ENCODE assay signal across 30 cellular contexts in genomic region chr6:76817429-76817828, GRCh38.
"Had no signal": no experiment of that assay in that cellular context is flagged by ENCODE, and none has a peak within 500 bp of the region (broad histone marks: within the 10 kb centered on the region; RNA-seq: fewer than 3 reads in every experiment).

No MANE protein-coding gene starts in this region.

- H3K36me3 Mint-ChIP-seq: activated naive CD4-positive, alpha-beta T cell treated with anti-CD3 and anti-CD28 coated beads, Interleukin-2, amount 10 ng/mL, durations not matched to agents 7 days and 5 days; activated naive CD4-positive, alpha-beta T cell treated with anti-CD3 and anti-CD28 coated beads, Interleukin-2, amount 50 U/mL, for 72 hours; activated naive CD8-positive, alpha-beta T cell treated with anti-CD3 and anti-CD28 coated beads, Interleukin-2, amount 10 ng/mL, durations not matched to agents 7 days and 5 days; brain had no signal

- H3K27ac Mint-ChIP-seq: activated CD4-positive, alpha-beta memory T cell treated with anti-CD3 and anti-CD28 coated beads, Interleukin-2, amount 10 ng/mL, durations not matched to agents 7 days and 5 days; activated CD4-positive, alpha-beta T cell treated with anti-CD3 and anti-CD28 coated beads, Interleukin-2, amount 10 ng/mL, durations not matched to agents 7 days and 5 days; activated naive CD4-positive, alpha-beta T cell treated with anti-CD3 and anti-CD28 coated beads, Interleukin-2, amount 10 ng/mL, durations not matched to agents 7 days and 5 days; activated naive CD4-positive, alpha-beta T cell treated with anti-CD3 and anti-CD28 coated beads, Interleukin-2, amount 50 U/mL, for 72 hours; activated naive CD8-positive, alpha-beta T cell treated with anti-CD3 and anti-CD28 coated beads, Interleukin-2, amount 10 ng/mL, durations not matched to agents 7 days and 5 days; activated T-cell treated with anti-CD3 and anti-CD28 coated beads, Interleukin-2, amount 50 U/mL, for 24 hours; activated T-cell treated with anti-CD3 and anti-CD28 coated beads, Interleukin-2, amount 50 U/mL, for 72 hours; brain; endodermal cell; WTC11 had no signal

- H3K9me3 ChIP-seq: colonic mucosa, gastrocnemius medialis had no signal

- H3K27ac ChIP-seq: ascending aorta, breast epithelium, cardiac muscle cell, colonic mucosa, esophagus muscularis mucosa, foreskin keratinocyte, gastrocnemius medialis, VCaP had no signal

- H3K9me3 Mint-ChIP-seq: activated CD4-positive, alpha-beta memory T cell treated with anti-CD3 and anti-CD28 coated beads, Interleukin-2, amount 10 ng/mL, durations not matched to agents 7 days and 5 days had no signal

- H3K4me3 Mint-ChIP-seq: activated CD4-positive, alpha-beta memory T cell treated with anti-CD3 and anti-CD28 coated beads, Interleukin-2, amount 10 ng/mL, durations not matched to agents 7 days and 5 days; activated CD4-positive, alpha-beta T cell treated with anti-CD3 and anti-CD28 coated beads, Interleukin-2, amount 10 ng/mL, durations not matched to agents 7 days and 5 days; activated naive CD4-positive, alpha-beta T cell treated with anti-CD3 and anti-CD28 coated beads, Interleukin-2, amount 10 ng/mL, durations not matched to agents 7 days and 5 days; activated naive CD8-positive, alpha-beta T cell treated with anti-CD3 and anti-CD28 coated beads, Interleukin-2, amount 10 ng/mL, durations not matched to agents 7 days and 5 days; activated T-cell treated with anti-CD3 and anti-CD28 coated beads, Interleukin-2, amount 50 U/mL, for 24 hours; activated T-cell treated with anti-CD3 and anti-CD28 coated beads, Interleukin-2, amount 50 U/mL, for 72 hours; brain; endodermal cell; WTC11 had no signal

- H3K4me1 Mint-ChIP-seq: activated CD4-positive, alpha-beta memory T cell treated with anti-CD3 and anti-CD28 coated beads, Interleukin-2, amount 10 ng/mL, durations not matched to agents 7 days and 5 days; activated CD4-positive, alpha-beta T cell treated with anti-CD3 and anti-CD28 coated beads, Interleukin-2, amount 10 ng/mL, durations not matched to agents 7 days and 5 days; activated naive CD4-positive, alpha-beta T cell treated with anti-CD3 and anti-CD28 coated beads, Interleukin-2, amount 10 ng/mL, durations not matched to agents 7 days and 5 days; activated naive CD8-positive, alpha-beta T cell treated with anti-CD3 and anti-CD28 coated beads, Interleukin-2, amount 10 ng/mL, durations not matched to agents 7 days and 5 days had no signal

- H3K4me3 ChIP-seq: ascending aorta, breast epithelium, cardiac muscle cell, colonic mucosa, esophagus muscularis mucosa, gastrocnemius medialis had no signal

- ATAC-seq: activated naive CD4-positive, alpha-beta T cell treated with anti-CD3 and anti-CD28 coated beads, Interleukin-2, amount 50 U/mL, for 72 hours; activated T-cell treated with anti-CD3 and anti-CD28 coated beads, Interleukin-2, amount 50 U/mL, for 72 hours; foreskin keratinocyte; gastrocnemius medialis; WTC11 had no signal

- H3K27me3 ChIP-seq: ascending aorta, breast epithelium, cardiac muscle cell, colonic mucosa, esophagus muscularis mucosa, foreskin keratinocyte, gastrocnemius medialis had no signal

- DNase-seq: activated CD4-positive, alpha-beta memory T cell treated with anti-CD3 and anti-CD28 coated beads, Interleukin-2, amount 10 ng/mL, durations not matched to agents 7 days and 5 days; activated CD4-positive, alpha-beta T cell treated with anti-CD3 and anti-CD28 coated beads for 1 hour; activated CD4-positive, alpha-beta T cell treated with anti-CD3 and anti-CD28 coated beads for 4 hours; activated CD4-positive, alpha-beta T cell treated with anti-CD3 and anti-CD28 coated beads, Interleukin-2, amount 10 ng/mL, durations not matched to agents 7 days and 5 days; activated CD4-positive, alpha-beta T cell treated with anti-CD3 and anti-CD28 coated beads, Interleukin-2, amount 50 U/mL, for 4 hours; activated CD8-positive, alpha-beta memory T cell treated with anti-CD3 and anti-CD28 coated beads, Interleukin-2, amount 50 U/mL, for 48 hours; activated gamma-delta T cell; activated naive CD4-positive, alpha-beta T cell; activated naive CD4-positive, alpha-beta T cell treated with anti-CD3 and anti-CD28 coated beads, Interleukin-2, amount 10 ng/mL, durations not matched to agents 7 days and 5 days; activated naive CD8-positive, alpha-beta T cell treated with anti-CD3 and anti-CD28 coated beads, Interleukin-2, amount 10 ng/mL, durations not matched to agents 7 days and 5 days; activated T-cell treated with anti-CD3 and anti-CD28 coated beads for 4 hours; activated T-cell treated with anti-CD3 and anti-CD28 coated beads, Interleukin-2, amount 50 U/mL, for 24 hours; activated T-cell treated with anti-CD3 and anti-CD28 coated beads, Interleukin-2, amount 50 U/mL, for 72 hours; central memory CD4-positive, alpha-beta T cell; cerebellar nuclear complex; colonic mucosa; effector CD8-positive, alpha-beta T cell; endodermal cell; erythroblast; foreskin keratinocyte; gastrocnemius medialis; T-helper 2 cell had no signal

- H3K36me3 ChIP-seq: ascending aorta, breast epithelium, cardiac muscle cell, colonic mucosa, esophagus muscularis mucosa, gastrocnemius medialis had no signal

- H3K4me1 ChIP-seq: ascending aorta, breast epithelium, colonic mucosa, esophagus muscularis mucosa, foreskin keratinocyte, gastrocnemius medialis had no signal
